Comparison of ENCODE assay signal across 8 cellular contexts in the genomic region with DNA sequence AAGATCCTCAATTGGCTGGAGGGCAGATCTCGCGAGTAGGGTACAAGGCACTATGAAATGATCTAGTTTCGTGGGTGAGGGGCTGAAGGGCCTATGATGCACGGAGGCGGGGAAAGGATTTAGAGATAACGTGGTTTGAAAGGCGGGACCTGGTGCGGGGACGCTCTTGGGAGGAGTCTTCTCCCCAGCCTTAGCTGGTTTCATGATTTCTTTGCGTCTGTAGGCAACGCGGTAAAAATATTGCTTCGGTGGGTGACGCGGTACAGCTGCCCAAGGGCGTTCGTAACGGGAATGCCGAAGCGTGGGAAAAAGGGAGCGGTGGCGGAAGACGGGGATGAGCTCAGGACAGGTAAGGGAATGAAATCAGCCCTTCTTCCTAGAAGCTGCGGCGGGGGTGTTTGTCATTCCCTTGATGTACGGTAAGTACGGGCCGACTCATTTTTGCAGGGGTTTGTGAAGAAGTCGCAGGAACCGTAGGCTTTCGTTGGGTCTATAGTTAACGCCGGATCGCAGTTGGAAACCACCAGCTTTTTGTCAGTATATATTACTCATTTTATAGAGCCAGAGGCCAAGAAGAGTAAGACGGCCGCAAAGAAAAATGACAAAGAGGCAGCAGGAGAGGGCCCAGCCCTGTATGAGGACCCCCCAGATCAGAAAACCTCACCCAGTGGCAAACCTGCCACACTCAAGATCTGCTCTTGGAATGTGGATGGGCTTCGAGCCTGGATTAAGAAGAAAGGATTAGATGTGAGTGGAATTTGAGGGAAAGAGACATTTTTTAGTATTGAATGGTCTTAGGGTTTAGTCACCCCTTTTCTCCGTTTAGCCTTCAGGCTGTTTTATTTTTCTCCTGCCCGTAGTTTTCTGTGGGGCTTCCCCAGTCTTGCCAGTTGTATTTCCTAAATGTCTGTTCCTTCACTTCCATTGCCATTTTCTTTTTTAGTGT.
DNase-seq lines count a peak whose midpoint lies in the region; ATAC-seq and TF ChIP-seq lines count a peak whose summit lies in the region.

No MANE protein-coding gene starts in this region.

- H3K4me3 Mint-ChIP-seq in stimulated activated effector memory CD8-positive, alpha-beta T cell treated with anti-CD3 and anti-CD28 coated beads, Interleukin-12 subunit alpha, Interleukin-12 subunit beta, amount 100 ng/mL, for 72 hours, result no peak overlapping the region

- no peaks in the 10 kb centered on the region for H3K36me3 Mint-ChIP-seq in stimulated activated effector memory CD8-positive, alpha-beta T cell treated with anti-CD3 and anti-CD28 coated beads, Interleukin-12 subunit alpha, Interleukin-12 subunit beta, amount 100 ng/mL, for 72 hours

- no peaks in the 10 kb centered on the region for H3K9me3 Mint-ChIP-seq in stimulated activated effector memory CD8-positive, alpha-beta T cell treated with anti-CD3 and anti-CD28 coated beads, Interleukin-12 subunit alpha, Interleukin-12 subunit beta, amount 100 ng/mL, for 72 hours

- no peak overlapping the region for H3K27ac Mint-ChIP-seq in stimulated activated effector memory CD8-positive, alpha-beta T cell treated with anti-CD3 and anti-CD28 coated beads, Interleukin-12 subunit alpha, Interleukin-12 subunit beta, amount 100 ng/mL, for 72 hours

- POLR2A ChIA-PET in HEK293T (lab: Yijun Ruan, JAX), result interaction anchor here (0.6 to 5.5 kb wide), 27 partner anchors 8 to 259 kb away, joined by 3 to 58 read pairs (median 7); a partner anchor contains a TSS

- CTCF ChIA-PET in HEK293T (lab: Yijun Ruan, JAX), result interaction anchor here (1.0 to 1.5 kb wide), 2 partner anchors 40 kb away, joined by 4 to 6 read pairs; no protein-coding TSS in a partner anchor

- DNase-seq in 8988T, result peak; percentile 40
- peak; percentile 87 for DNase-seq in ELR (ENCODE audit: low read depth)
- DNase-seq in HEK293T (ENCODE audit: extremely low spot score), result peak; percentile 49
- DNase-seq in MV-4-11 (lab: John Stamatoyannopoulos, UW), result peak; percentile 87
- peak; percentile 56 for DNase-seq in activated T-helper 9 cell treated with anti-CD3 and anti-CD28 coated beads, Interleukin-2, amount 50 U/mL, for 16 hours (ENCODE audit: low read depth)
- DNase-seq in hepatic stellate cell (ENCODE audit: low spot score), result peak; percentile 81
- no peak for DNase-seq in stimulated activated effector memory CD8-positive, alpha-beta T cell treated with anti-CD3 and anti-CD28 coated beads, Interleukin-12 subunit alpha, Interleukin-12 subunit beta, amount 100 ng/mL, for 72 hours (ENCODE audit: low spot score in 2 of 2)
- no peak for DNase-seq in SKM-1 treated with dmso at 0.1 percent for 144 hours (lab: John Stamatoyannopoulos, UW; ENCODE audit: unreplicated experiment)

- peaks cover 18% of the 10 kb centered on the region for H3K4me1 Mint-ChIP-seq in stimulated activated effector memory CD8-positive, alpha-beta T cell treated with anti-CD3 and anti-CD28 coated beads, Interleukin-12 subunit alpha, Interleukin-12 subunit beta, amount 100 ng/mL, for 72 hours

- ATAC-seq in stimulated activated effector memory CD8-positive, alpha-beta T cell treated with anti-CD3 and anti-CD28 coated beads, Interleukin-12 subunit alpha, Interleukin-12 subunit beta, amount 100 ng/mL, for 72 hours, result peak; percentile 72

TF ChIP-seq in HEK293T, 16 proteins besides CTCF, POLR2A, EP300 and RAD21:
- TF ChIP-seq TARDBP (IDR thresholded peaks at IDR 0.05) (no peak), L3MBTL2 (conservative IDR thresholded peaks at IDR 0.05) (peak; percentile 25; the same call in 1 of the 2 replicates), NFRKB (IDR thresholded peaks at IDR 0.05) (no peak), HDGF (IDR thresholded peaks at IDR 0.05; ENCODE audit: borderline replicate concordance) (no peak)
TF ChIP-seq in HEK293T: peak in this region for 1.

Comparison
In these comparisons a context has a peak if more than half of its experiments do, and no peak if none do; other contexts are left out.
1. DNase-seq: peak in 8988T (single experiment), ELR (single experiment), HEK293T (single experiment), MV-4-11 (single experiment), activated T-helper 9 cell treated with anti-CD3 and anti-CD28 coated beads, Interleukin-2, amount 50 U/mL, for 16 hours (single experiment) and hepatic stellate cell (single experiment); none in stimulated activated effector memory CD8-positive, alpha-beta T cell treated with anti-CD3 and anti-CD28 coated beads, Interleukin-12 subunit alpha, Interleukin-12 subunit beta, amount 100 ng/mL, for 72 hours (0 of 2) and SKM-1 treated with dmso at 0.1 percent for 144 hours (single experiment).